ENCODE assay signal across 25 cellular contexts in genomic region chr2:179260224-179260623, GRCh38. TPM values are rescaled to one million over a fixed set of nuclear protein-coding genes. Genes with fewer than 3 reads are reported as not detected.
DNase-seq lines count a peak whose midpoint lies in the region; ATAC-seq, FAIRE-seq and TF ChIP-seq lines count a peak whose summit lies in the region.
"Had no signal": no experiment of that assay in that cellular context is flagged by ENCODE, and none has a peak within 500 bp of the region (broad histone marks: within the 10 kb centered on the region; RNA-seq: fewer than 3 reads in every experiment).

No MANE protein-coding gene starts in this region.

- H3K4me3 ChIP-seq in Loucy (ENCODE audit: low read length, poor library complexity, severe bottlenecking) (peak overlapping the region; percentile 94), epithelial cell of proximal tubule (ENCODE audit: low read depth, low read length) (peak overlapping the region; percentile 88)
- H3K4me3 ChIP-seq in CD8-positive, alpha-beta T cell (ENCODE audit: low read depth, low read length) = no peak overlapping the region
- H3K4me3 ChIP-seq: HAP-1, Peyer's patch had no signal

- peaks cover 58% of the 10 kb centered on the region for H4K20me1 ChIP-seq in Loucy (ENCODE audit: insufficient read depth, low read length, poor library complexity, severe bottlenecking)

- no peaks in the 10 kb centered on the region for H3K27me3 Mint-ChIP-seq in stimulated activated naive B cell treated with anti-CD40 and anti-IgM and Interleukin-4, amounts not matched to agents 10 μg/mL and 1 μg/mL and 100 μg/mL, for 72 hours
- peaks cover 17% of the 10 kb centered on the region for H3K27me3 Mint-ChIP-seq in CD8-positive, alpha-beta T cell (ENCODE audit: low read depth)

- no peak overlapping the region for H3K9ac ChIP-seq in Loucy (ENCODE audit: low read depth, low read length, poor library complexity, severe bottlenecking)

- H3K4me1 Mint-ChIP-seq in stimulated activated naive B cell treated with anti-CD40 and anti-IgM and Interleukin-4, amounts not matched to agents 10 μg/mL and 1 μg/mL and 100 μg/mL, for 72 hours = peaks cover 26 to 80% of the 10 kb centered on the region in 2 donors
- H3K4me1 Mint-ChIP-seq in CD8-positive, alpha-beta T cell (ENCODE audit: low read depth) = peaks cover 9% of the 10 kb centered on the region

- no peak for TF ChIP-seq CTCF in Loucy (conservative IDR thresholded peaks at IDR 0.05; ENCODE audit: low read length)
- TF ChIP-seq CTCF in epithelial cell of proximal tubule (conservative IDR thresholded peaks at IDR 0.05; ENCODE audit: low read depth, low read length) = no peak
- TF ChIP-seq CTCF in CD8-positive, alpha-beta T cell (IDR thresholded peaks at IDR 0.05) = no peak

- DNase-seq in NK-92 treated with Interleukin-12 subunit alpha and Interleukin-12 subunit beta, amount 100 ng/mL, for 24 hours (lab: John Stamatoyannopoulos, UW) = peak; percentile 6
- DNase-seq in NK-92 (lab: John Stamatoyannopoulos, UW; ENCODE audit: unreplicated experiment) (no peak), epithelial cell of proximal tubule (ENCODE audit: low read depth) (no peak), NCI-H446 treated with DMSO at 0.1 percent for 48 hours (lab: John Stamatoyannopoulos, UW) (no peak), GM12891 (ENCODE audit: insufficient read length, low spot score) (no peak)
- no peak for DNase-seq in stimulated activated naive B cell treated with anti-CD40 and anti-IgM and Interleukin-4, amounts not matched to agents 10 μg/mL and 1 μg/mL and 100 μg/mL, for 72 hours
- no peak for DNase-seq in CD8-positive, alpha-beta T cell
- DNase-seq: BE2C, DMS153, DND-41, GOT3, HFFc6, IMR-90, KG1, NCI-H1048, NCI-H1417, NCI-H1694, NCI-H2029 treated with DMSO at 0.1 percent for 48 hours, NCI-H526 treated with DMSO at 0.1 percent for 48 hours, Peyer's patch, SHP77 treated with DMSO at 0.1 percent for 48 hours had no signal

- H3K4me3 Mint-ChIP-seq in stimulated activated naive B cell treated with anti-CD40 and anti-IgM and Interleukin-4, amounts not matched to agents 10 μg/mL and 1 μg/mL and 100 μg/mL, for 72 hours = peak overlapping the region in 1 of 2 donors; percentile 28
- H3K4me3 Mint-ChIP-seq in CD8-positive, alpha-beta T cell = no peak overlapping the region
- H3K4me3 Mint-ChIP-seq: CD14-positive monocyte, HFFc6 had no signal

- TF ChIP-seq POLR2A in GM12891 (IDR thresholded peaks at IDR 0.05; ENCODE audit: low read depth, low read length) = no peak

- POLR2A ChIA-PET in CD8-positive, alpha-beta T cell (lab: Charles Lee) = no interaction called here

- no peaks in the 10 kb centered on the region for H3K9me2 ChIP-seq in Loucy (replicated peaks; ENCODE audit: low read depth, low read length)

- no peaks in the 10 kb centered on the region for H3K27me3 ChIP-seq in Loucy (ENCODE audit: insufficient read depth, low read length, poor library complexity, severe bottlenecking)
- peaks cover 6% of the 10 kb centered on the region for H3K27me3 ChIP-seq in CD8-positive, alpha-beta T cell (ENCODE audit: insufficient read depth, low read length)
- H3K27me3 ChIP-seq: Peyer's patch had no signal

- H3K4me1 ChIP-seq in Loucy (ENCODE audit: insufficient read depth, low read length, poor library complexity, severe bottlenecking) = peaks cover 64% of the 10 kb centered on the region
- peaks cover 10% of the 10 kb centered on the region for H3K4me1 ChIP-seq in CD8-positive, alpha-beta T cell (ENCODE audit: insufficient read depth, low read length)
- H3K4me1 ChIP-seq: BE2C had no signal

- H3K36me3 ChIP-seq in Loucy (ENCODE audit: insufficient read depth, low read length) = no peaks in the 10 kb centered on the region; the same call in 1 of the 2 replicates
- no peaks in the 10 kb centered on the region for H3K36me3 ChIP-seq in CD8-positive, alpha-beta T cell (ENCODE audit: insufficient read depth, low read length)
- H3K36me3 ChIP-seq: BE2C, HAP-1, Peyer's patch had no signal

- intact Hi-C loops in CD8-positive, alpha-beta T cell (cut with DNase I, micrococcal nuclease) = no loop called here

- CTCF ChIA-PET in CD8-positive, alpha-beta T cell (lab: Charles Lee) = no interaction called here

- H2AFZ ChIP-seq in Loucy (ENCODE audit: low read length) = no peak overlapping the region

- peak overlapping the region; percentile 14 for H3K27ac Mint-ChIP-seq in stimulated activated naive B cell treated with anti-CD40 and anti-IgM and Interleukin-4, amounts not matched to agents 10 μg/mL and 1 μg/mL and 100 μg/mL, for 72 hours
- no peak overlapping the region for H3K27ac Mint-ChIP-seq in CD8-positive, alpha-beta T cell
- H3K27ac Mint-ChIP-seq: CD14-positive monocyte, HFFc6 had no signal

- peaks cover 8 to 12% of the 10 kb centered on the region in 2 donors for H3K36me3 Mint-ChIP-seq in stimulated activated naive B cell treated with anti-CD40 and anti-IgM and Interleukin-4, amounts not matched to agents 10 μg/mL and 1 μg/mL and 100 μg/mL, for 72 hours
- H3K36me3 Mint-ChIP-seq in CD8-positive, alpha-beta T cell = peaks cover 3% of the 10 kb centered on the region

- peaks cover 88% of the 10 kb centered on the region for H3K79me2 ChIP-seq in Loucy (ENCODE audit: insufficient read depth, low read length)

- peaks cover 5 to 9% of the 10 kb centered on the region in 2 donors for H3K9me3 Mint-ChIP-seq in stimulated activated naive B cell treated with anti-CD40 and anti-IgM and Interleukin-4, amounts not matched to agents 10 μg/mL and 1 μg/mL and 100 μg/mL, for 72 hours
- H3K9me3 Mint-ChIP-seq in CD8-positive, alpha-beta T cell = peaks cover 2% of the 10 kb centered on the region

- FAIRE-seq in GM12891 (lab: Jason Lieb, UNC) = no peak

- peak in 1 of 2 donors; percentile 14 for ATAC-seq in stimulated activated naive B cell treated with anti-CD40 and anti-IgM and Interleukin-4, amounts not matched to agents 10 μg/mL and 1 μg/mL and 100 μg/mL, for 72 hours (replicated peaks)
- no peak for ATAC-seq in CD8-positive, alpha-beta T cell

- H3K27ac ChIP-seq in CD8-positive, alpha-beta T cell (ENCODE audit: low read depth, low read length) = no peak overlapping the region
- H3K27ac ChIP-seq: 22Rv1, Peyer's patch had no signal

- H3F3A ChIP-seq in Loucy (ENCODE audit: low read depth) = no peaks in the 10 kb centered on the region

- H3K4me2 ChIP-seq in Loucy (ENCODE audit: low read depth, low read length, poor library complexity, severe bottlenecking) = peak overlapping the region; percentile 87

- peaks cover 4% of the 10 kb centered on the region; the same call in 1 of the 2 replicates for H3K9me3 ChIP-seq in Loucy (ENCODE audit: insufficient read depth, low read depth, low read length)
- H3K9me3 ChIP-seq in CD8-positive, alpha-beta T cell (ENCODE audit: low read length) = no peaks in the 10 kb centered on the region
- H3K9me3 ChIP-seq: BE2C, HAP-1, Peyer's patch had no signal

TF ChIP-seq in GM12891, 5 proteins besides CTCF, POLR2A, EP300 and RAD21:
- no peak for TF ChIP-seq POU2F2 (IDR thresholded peaks at IDR 0.05; ENCODE audit: low read depth, low read length)
TF ChIP-seq in GM12891: peak in this region for 0.

RNA-seq across cellular contexts. Expression of gene SESTD1, which starts 4.4 kb away (rescaled TPM):
- total RNA-seq in epithelial cell of proximal tubule = 13.9 and 18.5 TPM in 2 replicates
- polyA plus RNA-seq in GM12891 (2012; ENCODE audit: low read depth, missing spikeins) = 3.9 TPM
- 1 to 10 TPM; 3.6 to 5.4 TPM for total RNA-seq in CD8-positive, alpha-beta T cell
